11 cellular contexts compared by ENCODE assay signal in the genomic region with DNA sequence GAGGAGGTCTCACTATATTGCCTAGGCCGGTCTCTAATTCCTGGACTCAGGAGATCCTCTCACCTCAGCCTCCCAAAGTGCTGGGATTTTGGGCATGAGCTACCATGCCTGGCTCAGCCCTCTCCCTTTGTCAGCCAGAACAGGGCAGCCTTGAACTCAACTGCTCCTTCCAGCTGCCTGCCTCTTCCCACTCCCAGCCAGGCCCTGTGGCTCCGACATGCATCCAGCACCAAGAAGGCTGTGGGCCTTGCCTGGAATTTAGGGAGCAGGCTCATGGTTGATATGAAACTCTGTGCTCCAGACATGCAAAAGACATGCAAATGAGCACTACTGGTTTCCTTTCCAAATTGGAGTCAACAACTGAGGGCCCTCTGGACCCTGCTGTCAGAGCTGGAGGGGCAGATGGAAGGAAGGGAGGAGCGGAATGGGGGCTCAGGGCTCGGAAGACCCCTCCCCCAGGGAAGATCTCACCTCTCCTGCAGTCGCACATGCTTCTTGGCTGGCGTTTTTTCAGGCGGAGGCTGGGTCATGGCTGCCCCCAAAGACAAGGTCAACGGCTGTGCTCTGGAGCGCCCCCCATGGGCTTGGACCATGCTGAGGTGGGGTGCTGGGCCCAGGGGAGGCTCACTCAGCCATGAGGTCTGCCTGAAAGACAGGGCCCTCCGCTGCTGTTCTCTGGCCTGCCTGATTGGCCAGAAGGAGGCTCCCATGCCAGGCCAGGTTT.
A peak's percentile ranks its signal among the peaks of the same experiment; 100 is the strongest.
DNase-seq lines count a peak whose midpoint lies in the region; ATAC-seq and TF ChIP-seq lines count a peak whose summit lies in the region.
"Had no signal": no experiment of that assay in that cellular context is flagged by ENCODE, and none has a peak within 500 bp of the region (broad histone marks: within the 10 kb centered on the region; RNA-seq: fewer than 3 reads in every experiment).

No MANE protein-coding gene starts in this region.

- peak overlapping the region; percentile 57 to 75 (median 60) for H3K27ac Mint-ChIP-seq in nephron

- H3K36me3 Mint-ChIP-seq in nephron (ENCODE audit: low read depth) = no peaks in the 10 kb centered on the region

- peaks cover 56% of the 10 kb centered on the region for H3K36me3 ChIP-seq in KOPT-K1 (ENCODE audit: insufficient read depth, low read length)

- peak; percentile 82 for DNase-seq in activated CD8-positive, alpha-beta memory T cell treated with anti-CD3 and anti-CD28 coated beads, Interleukin-2, amount 50 U/mL, for 48 hours
- no peak for DNase-seq in NCI-H1105 (lab: John Stamatoyannopoulos, UW)
- DNase-seq: anterior cingulate cortex, hippocampal formation had no signal

- peaks cover 49% of the 10 kb centered on the region for H3K4me1 Mint-ChIP-seq in nephron

- ATAC-seq in HG03280 (IDR thresholded peaks at IDR 0.05; ENCODE audit: unreplicated experiment) = no peak
- ATAC-seq in HG03159 (IDR thresholded peaks at IDR 0.05; ENCODE audit: unreplicated experiment) = no peak
- ATAC-seq in HG02840 (IDR thresholded peaks at IDR 0.05; ENCODE audit: low FRiP score, unreplicated experiment) = no peak

- TF ChIP-seq CTCF in GM12872 (IDR thresholded peaks at IDR 0.05; ENCODE audit: insufficient read depth, low read depth, low read length) = peak; percentile 71
- TF ChIP-seq CTCF in nephron (IDR thresholded peaks at IDR 0.05; ENCODE audit: unreplicated experiment in 3 of 3) = no peak

- no peaks in the 10 kb centered on the region for H3K9me3 Mint-ChIP-seq in nephron

- H3K27me3 Mint-ChIP-seq in nephron (ENCODE audit: low read depth) = no peaks in the 10 kb centered on the region

- peak overlapping the region; percentile 99 for H3K27ac ChIP-seq in KOPT-K1 (ENCODE audit: low read depth, low read length, poor library complexity, severe bottlenecking)
- H3K27ac ChIP-seq: RWPE1 had no signal

- H3K4me3 Mint-ChIP-seq in nephron = no peak overlapping the region

- no peaks in the 10 kb centered on the region for H3K9me3 ChIP-seq in KOPT-K1 (ENCODE audit: insufficient read depth, low read length, poor library complexity, severe bottlenecking)
